In the genomic region with DNA sequence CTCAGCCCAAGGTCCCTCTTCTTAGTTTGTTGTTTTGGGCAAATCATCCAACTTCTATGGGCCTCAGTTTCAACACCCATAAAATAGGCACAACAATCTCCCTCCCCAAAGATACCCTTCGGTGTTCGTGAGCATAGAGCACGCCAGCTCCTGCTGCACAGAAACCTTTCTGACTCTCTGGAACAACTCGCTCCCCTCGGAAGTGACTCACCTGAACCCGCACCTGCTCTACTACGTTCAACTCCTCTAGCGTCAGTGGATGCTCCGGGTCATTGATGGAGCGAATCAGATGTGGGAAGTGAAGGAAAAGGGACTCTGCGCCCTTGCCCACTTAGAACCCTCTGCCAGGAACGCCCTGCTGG, we compare ENCODE assay signal across 1 cellular context.
TF ChIP-seq lines count a peak whose summit lies in the region.

No MANE protein-coding gene starts in this region.

TF ChIP-seq in HCT116, 20 proteins besides CTCF, POLR2A, EP300 and RAD21 (continued from another document):
- TF ChIP-seq, protein P1, sequence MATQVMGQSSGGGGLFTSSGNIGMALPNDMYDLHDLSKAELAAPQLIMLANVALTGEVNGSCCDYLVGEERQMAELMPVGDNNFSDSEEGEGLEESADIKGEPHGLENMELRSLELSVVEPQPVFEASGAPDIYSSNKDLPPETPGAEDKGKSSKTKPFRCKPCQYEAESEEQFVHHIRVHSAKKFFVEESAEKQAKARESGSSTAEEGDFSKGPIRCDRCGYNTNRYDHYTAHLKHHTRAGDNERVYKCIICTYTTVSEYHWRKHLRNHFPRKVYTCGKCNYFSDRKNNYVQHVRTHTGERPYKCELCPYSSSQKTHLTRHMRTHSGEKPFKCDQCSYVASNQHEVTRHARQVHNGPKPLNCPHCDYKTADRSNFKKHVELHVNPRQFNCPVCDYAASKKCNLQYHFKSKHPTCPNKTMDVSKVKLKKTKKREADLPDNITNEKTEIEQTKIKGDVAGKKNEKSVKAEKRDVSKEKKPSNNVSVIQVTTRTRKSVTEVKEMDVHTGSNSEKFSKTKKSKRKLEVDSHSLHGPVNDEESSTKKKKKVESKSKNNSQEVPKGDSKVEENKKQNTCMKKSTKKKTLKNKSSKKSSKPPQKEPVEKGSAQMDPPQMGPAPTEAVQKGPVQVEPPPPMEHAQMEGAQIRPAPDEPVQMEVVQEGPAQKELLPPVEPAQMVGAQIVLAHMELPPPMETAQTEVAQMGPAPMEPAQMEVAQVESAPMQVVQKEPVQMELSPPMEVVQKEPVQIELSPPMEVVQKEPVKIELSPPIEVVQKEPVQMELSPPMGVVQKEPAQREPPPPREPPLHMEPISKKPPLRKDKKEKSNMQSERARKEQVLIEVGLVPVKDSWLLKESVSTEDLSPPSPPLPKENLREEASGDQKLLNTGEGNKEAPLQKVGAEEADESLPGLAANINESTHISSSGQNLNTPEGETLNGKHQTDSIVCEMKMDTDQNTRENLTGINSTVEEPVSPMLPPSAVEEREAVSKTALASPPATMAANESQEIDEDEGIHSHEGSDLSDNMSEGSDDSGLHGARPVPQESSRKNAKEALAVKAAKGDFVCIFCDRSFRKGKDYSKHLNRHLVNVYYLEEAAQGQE (IDR thresholded peaks at IDR 0.05; ENCODE audit: low read depth): no peak
- TF ChIP-seq FOSL1 (IDR thresholded peaks at IDR 0.05; ENCODE audit: low read depth): no peak
- no peak for TF ChIP-seq SIN3A (IDR thresholded peaks at IDR 0.05; ENCODE audit: low read depth)
- TF ChIP-seq JUND (IDR thresholded peaks at IDR 0.05): no peak
- TF ChIP-seq CEBPB (IDR thresholded peaks at IDR 0.05; ENCODE audit: low read depth): no peak
- no peak for TF ChIP-seq EZH2 (IDR thresholded peaks at IDR 0.05)
- TF ChIP-seq EGR1 (IDR thresholded peaks at IDR 0.05; ENCODE audit: low read depth): no peak
- no peak for TF ChIP-seq EZH2phosphoT487 (IDR thresholded peaks at IDR 0.05; ENCODE audit: borderline replicate concordance)
- no peak for TF ChIP-seq POLR2AphosphoS5 (IDR thresholded peaks at IDR 0.05; ENCODE audit: low read depth, low read length)
- TF ChIP-seq, protein P2, sequence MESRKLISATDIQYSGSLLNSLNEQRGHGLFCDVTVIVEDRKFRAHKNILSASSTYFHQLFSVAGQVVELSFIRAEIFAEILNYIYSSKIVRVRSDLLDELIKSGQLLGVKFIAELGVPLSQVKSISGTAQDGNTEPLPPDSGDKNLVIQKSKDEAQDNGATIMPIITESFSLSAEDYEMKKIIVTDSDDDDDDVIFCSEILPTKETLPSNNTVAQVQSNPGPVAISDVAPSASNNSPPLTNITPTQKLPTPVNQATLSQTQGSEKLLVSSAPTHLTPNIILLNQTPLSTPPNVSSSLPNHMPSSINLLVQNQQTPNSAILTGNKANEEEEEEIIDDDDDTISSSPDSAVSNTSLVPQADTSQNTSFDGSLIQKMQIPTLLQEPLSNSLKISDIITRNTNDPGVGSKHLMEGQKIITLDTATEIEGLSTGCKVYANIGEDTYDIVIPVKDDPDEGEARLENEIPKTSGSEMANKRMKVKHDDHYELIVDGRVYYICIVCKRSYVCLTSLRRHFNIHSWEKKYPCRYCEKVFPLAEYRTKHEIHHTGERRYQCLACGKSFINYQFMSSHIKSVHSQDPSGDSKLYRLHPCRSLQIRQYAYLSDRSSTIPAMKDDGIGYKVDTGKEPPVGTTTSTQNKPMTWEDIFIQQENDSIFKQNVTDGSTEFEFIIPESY (IDR thresholded peaks at IDR 0.05; ENCODE audit: extremely low read depth, insufficient replicate concordance, low read length): no peak
- TF ChIP-seq, protein P3, sequence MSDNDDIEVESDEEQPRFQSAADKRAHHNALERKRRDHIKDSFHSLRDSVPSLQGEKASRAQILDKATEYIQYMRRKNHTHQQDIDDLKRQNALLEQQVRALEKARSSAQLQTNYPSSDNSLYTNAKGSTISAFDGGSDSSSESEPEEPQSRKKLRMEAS (IDR thresholded peaks at IDR 0.05): no peak
- TF ChIP-seq CBX3 (IDR thresholded peaks at IDR 0.05; ENCODE audit: low read depth): no peak
- TF ChIP-seq TCF7L2 (IDR thresholded peaks at IDR 0.05; ENCODE audit: borderline replicate concordance, extremely low read depth, insufficient read depth, insufficient read length): no peak
- TF ChIP-seq ZFX (IDR thresholded peaks at IDR 0.05): no peak
